In genomic region chr5:22560115-22560514, GRCh38 we compare ENCODE assay signal across 15 cellular contexts.
DNase-seq lines count a peak whose midpoint lies in the region; ATAC-seq, FAIRE-seq and TF ChIP-seq lines count a peak whose summit lies in the region.
"Had no signal": no experiment of that assay in that cellular context is flagged by ENCODE, and none has a peak within 500 bp of the region (broad histone marks: within the 10 kb centered on the region; RNA-seq: fewer than 3 reads in every experiment).

No MANE protein-coding gene starts in this region.

- H3K79me2 ChIP-seq in PC-3 (ENCODE audit: low read length) = no peaks in the 10 kb centered on the region

- 71% methylated on average over 1 of the region's 3 CpGs; no CpG with 5 or more reads in 1 of the 2 experiments for WGBS in mesodermal cell (ENCODE audit: insufficient coverage in 2 of 2), 2 experiments

- H3K36me3 Mint-ChIP-seq in naive thymus-derived CD4-positive, alpha-beta T cell = no peaks in the 10 kb centered on the region
- H3K36me3 Mint-ChIP-seq in activated naive CD8-positive, alpha-beta T cell treated with anti-CD3 and anti-CD28 coated beads for 36 hours = no peaks in the 10 kb centered on the region
- H3K36me3 Mint-ChIP-seq in activated naive CD4-positive, alpha-beta T cell treated with anti-CD3 and anti-CD28 coated beads for 36 hours (ENCODE audit: low read depth) = no peaks in the 10 kb centered on the region

- no peak overlapping the region for H3K27ac Mint-ChIP-seq in naive thymus-derived CD4-positive, alpha-beta T cell
- H3K27ac Mint-ChIP-seq in activated naive CD8-positive, alpha-beta T cell treated with anti-CD3 and anti-CD28 coated beads for 36 hours = no peak overlapping the region
- no peak overlapping the region for H3K27ac Mint-ChIP-seq in activated naive CD4-positive, alpha-beta T cell treated with anti-CD3 and anti-CD28 coated beads for 36 hours
- H3K27ac Mint-ChIP-seq: H9 had no signal

- H3K4me3 ChIP-seq in PC-3 (ENCODE audit: low read length) (no peak overlapping the region), mesodermal cell (ENCODE audit: extremely low read depth, insufficient read depth, low read length, poor library complexity, severe bottlenecking) (no peak overlapping the region)
- H3K4me3 ChIP-seq in naive thymus-derived CD4-positive, alpha-beta T cell (ENCODE audit: low read length) = no peak overlapping the region

- POLR2A ChIA-PET in PC-3 (lab: Charles Lee; ENCODE audit: unreplicated experiment) = no interaction called here
- POLR2A ChIA-PET in naive thymus-derived CD4-positive, alpha-beta T cell (lab: Charles Lee) = no interaction called here

- BruUV-seq in PC-3 (replicated peaks; lab: Mats Ljungman, UMichigan) = no TSS peak

- CTCF ChIA-PET in PC-3 (lab: Charles Lee) = no interaction called here
- CTCF ChIA-PET in naive thymus-derived CD4-positive, alpha-beta T cell (lab: Charles Lee) = no interaction called here
- CTCF ChIA-PET in activated naive CD4-positive, alpha-beta T cell treated with anti-CD3 and anti-CD28 coated beads for 36 hours (lab: Charles Lee) = no interaction called here

- H3K27ac ChIP-seq in PC-3 (ENCODE audit: low read length) (no peak overlapping the region), mesodermal cell (ENCODE audit: low read depth, low read length, severe bottlenecking) (peak overlapping the region; percentile 50)
- H3K27ac ChIP-seq in naive thymus-derived CD4-positive, alpha-beta T cell (ENCODE audit: low read depth, low read length) = no peak overlapping the region

- no peaks in the 10 kb centered on the region for H3K9me2 ChIP-seq in PC-3 (replicated peaks; ENCODE audit: low read length)

- H3K4me1 ChIP-seq in PC-3 (ENCODE audit: insufficient read depth, low read length) = no peaks in the 10 kb centered on the region
- H3K4me1 ChIP-seq in mesodermal cell (ENCODE audit: control insufficient read depth, insufficient read depth, low read length, poor library complexity, severe bottlenecking) = no peaks in the 10 kb centered on the region
- no peaks in the 10 kb centered on the region for H3K4me1 ChIP-seq in naive thymus-derived CD4-positive, alpha-beta T cell (ENCODE audit: control insufficient read depth in 2 of 2, insufficient read depth in 2 of 2, low read length in 2 of 2)

- no peaks in the 10 kb centered on the region for H3F3A ChIP-seq in PC-3 (ENCODE audit: low read length, unreplicated experiment)

- H4K20me1 ChIP-seq in PC-3 (ENCODE audit: low read length) = no peaks in the 10 kb centered on the region

- H3K4me3 Mint-ChIP-seq in naive thymus-derived CD4-positive, alpha-beta T cell = no peak overlapping the region
- no peak overlapping the region for H3K4me3 Mint-ChIP-seq in activated naive CD8-positive, alpha-beta T cell treated with anti-CD3 and anti-CD28 coated beads for 36 hours
- H3K4me3 Mint-ChIP-seq in activated naive CD4-positive, alpha-beta T cell treated with anti-CD3 and anti-CD28 coated beads for 36 hours = no peak overlapping the region
- H3K4me3 Mint-ChIP-seq: H9 had no signal

- peaks cover 0 to 20% (median 4%) of the 10 kb centered on the region in 11 donors for H3K9me3 Mint-ChIP-seq in naive thymus-derived CD4-positive, alpha-beta T cell
- H3K9me3 Mint-ChIP-seq in activated naive CD8-positive, alpha-beta T cell treated with anti-CD3 and anti-CD28 coated beads for 36 hours = peaks cover 4% of the 10 kb centered on the region
- H3K9me3 Mint-ChIP-seq in activated naive CD4-positive, alpha-beta T cell treated with anti-CD3 and anti-CD28 coated beads for 36 hours = peaks cover 12% of the 10 kb centered on the region
- H3K9me3 Mint-ChIP-seq: H9 had no signal

- TF ChIP-seq POLR2A in H54 (IDR thresholded peaks at IDR 0.05; ENCODE audit: low read depth, low read length) = no peak

- H3K27me3 ChIP-seq in PC-3 (ENCODE audit: low read length) = no peaks in the 10 kb centered on the region
- H3K27me3 ChIP-seq in naive thymus-derived CD4-positive, alpha-beta T cell (ENCODE audit: control insufficient read depth in 2 of 2, insufficient read depth in 2 of 2, low read length in 2 of 2) = no peaks in the 10 kb centered on the region

- peak; percentile 57 for ATAC-seq in PC-3
- ATAC-seq in naive thymus-derived CD4-positive, alpha-beta T cell = no peak

- H3K4me2 ChIP-seq in PC-3 (ENCODE audit: low read length) = no peak overlapping the region

- no peak overlapping the region for H3K9ac ChIP-seq in PC-3 (ENCODE audit: low read length)

- H3K4me1 Mint-ChIP-seq in naive thymus-derived CD4-positive, alpha-beta T cell = no peaks in the 10 kb centered on the region
- H3K4me1 Mint-ChIP-seq in activated naive CD8-positive, alpha-beta T cell treated with anti-CD3 and anti-CD28 coated beads for 36 hours = no peaks in the 10 kb centered on the region
- no peaks in the 10 kb centered on the region for H3K4me1 Mint-ChIP-seq in activated naive CD4-positive, alpha-beta T cell treated with anti-CD3 and anti-CD28 coated beads for 36 hours (ENCODE audit: low read depth)
- H3K4me1 Mint-ChIP-seq: H9 had no signal

- H3K36me3 ChIP-seq in PC-3 (ENCODE audit: low read depth, low read length) (no peaks in the 10 kb centered on the region), mesodermal cell (ENCODE audit: control insufficient read depth, insufficient read depth, low read length) (no peaks in the 10 kb centered on the region)
- H3K36me3 ChIP-seq in naive thymus-derived CD4-positive, alpha-beta T cell (ENCODE audit: control insufficient read depth in 2 of 3, insufficient read depth in 3 of 3, low read length in 3 of 3) = no peaks in the 10 kb centered on the region

- peak; percentile 12 for DNase-seq in H54 (ENCODE audit: insufficient read length, low spot score)
- DNase-seq in PC-3 = peak; percentile 43
- DNase-seq in dedifferentiated amniotic fluid mesenchymal stem cell (ENCODE audit: extremely low spot score) = peak; percentile 93
- DNase-seq in naive thymus-derived CD4-positive, alpha-beta T cell = no peak
- DNase-seq in activated naive CD8-positive, alpha-beta T cell treated with anti-CD3 and anti-CD28 coated beads for 36 hours = no peak
- DNase-seq in NCI-H2107 treated with DMSO at 0.1 percent for 48 hours (lab: John Stamatoyannopoulos, UW; ENCODE audit: unreplicated experiment) = no peak
- DNase-seq in activated naive CD4-positive, alpha-beta T cell treated with anti-CD3 and anti-CD28 coated beads for 36 hours = no peak
- DNase-seq: activated CD4-positive, alpha-beta T cell treated with anti-CD3 and anti-CD28 coated beads, Interleukin-2, amount 50 U/mL, for 48 hours; COR-L47; H9; NCI-H345; occipital lobe; stimulated activated CD4-positive, alpha-beta T cell treated with anti-CD3 and anti-CD28 coated beads, Interleukin-12 subunit alpha, Interleukin-12 subunit beta, amount 100 ng/mL, for 4 hours had no signal

- H3K9me3 ChIP-seq in PC-3 (ENCODE audit: low read length) (no peaks in the 10 kb centered on the region; the same call in 1 of the 2 replicates), mesodermal cell (ENCODE audit: control insufficient read depth, low read length) (no peaks in the 10 kb centered on the region)
- no peaks in the 10 kb centered on the region for H3K9me3 ChIP-seq in naive thymus-derived CD4-positive, alpha-beta T cell (ENCODE audit: control insufficient read depth in 2 of 3, low read length in 3 of 3)

- no peak overlapping the region for H2AFZ ChIP-seq in PC-3 (ENCODE audit: low read length)

- no peak for TF ChIP-seq CTCF in PC-3 (conservative IDR thresholded peaks at IDR 0.05; ENCODE audit: low read depth, low read length)

- FAIRE-seq in H54 (lab: Jason Lieb, UNC) = peak; percentile 99
- FAIRE-seq: endometrium had no signal

- intact Hi-C loops in PC-3 (cut with micrococcal nuclease) = no loop called here
- intact Hi-C loops in naive thymus-derived CD4-positive, alpha-beta T cell (cut with micrococcal nuclease) = no loop called here
- intact Hi-C loops in activated naive CD4-positive, alpha-beta T cell treated with anti-CD3 and anti-CD28 coated beads for 36 hours (cut with micrococcal nuclease) = no loop called here

- no peaks in the 10 kb centered on the region for H3K27me3 Mint-ChIP-seq in naive thymus-derived CD4-positive, alpha-beta T cell
- no peaks in the 10 kb centered on the region for H3K27me3 Mint-ChIP-seq in activated naive CD8-positive, alpha-beta T cell treated with anti-CD3 and anti-CD28 coated beads for 36 hours
- H3K27me3 Mint-ChIP-seq in activated naive CD4-positive, alpha-beta T cell treated with anti-CD3 and anti-CD28 coated beads for 36 hours (ENCODE audit: low read depth) = no peaks in the 10 kb centered on the region

Comparison
In these comparisons a context has a peak if more than half of its experiments do, and no peak if none do; other contexts are left out.
1. DNase-seq: peak in H54 (single experiment), PC-3 (single experiment) and dedifferentiated amniotic fluid mesenchymal stem cell (single experiment); none in naive thymus-derived CD4-positive, alpha-beta T cell (0 of 9), activated naive CD8-positive, alpha-beta T cell treated with anti-CD3 and anti-CD28 coated beads for 36 hours (single experiment), NCI-H2107 treated with DMSO at 0.1 percent for 48 hours (single experiment) and activated naive CD4-positive, alpha-beta T cell treated with anti-CD3 and anti-CD28 coated beads for 36 hours (single experiment).